In the genomic region with DNA sequence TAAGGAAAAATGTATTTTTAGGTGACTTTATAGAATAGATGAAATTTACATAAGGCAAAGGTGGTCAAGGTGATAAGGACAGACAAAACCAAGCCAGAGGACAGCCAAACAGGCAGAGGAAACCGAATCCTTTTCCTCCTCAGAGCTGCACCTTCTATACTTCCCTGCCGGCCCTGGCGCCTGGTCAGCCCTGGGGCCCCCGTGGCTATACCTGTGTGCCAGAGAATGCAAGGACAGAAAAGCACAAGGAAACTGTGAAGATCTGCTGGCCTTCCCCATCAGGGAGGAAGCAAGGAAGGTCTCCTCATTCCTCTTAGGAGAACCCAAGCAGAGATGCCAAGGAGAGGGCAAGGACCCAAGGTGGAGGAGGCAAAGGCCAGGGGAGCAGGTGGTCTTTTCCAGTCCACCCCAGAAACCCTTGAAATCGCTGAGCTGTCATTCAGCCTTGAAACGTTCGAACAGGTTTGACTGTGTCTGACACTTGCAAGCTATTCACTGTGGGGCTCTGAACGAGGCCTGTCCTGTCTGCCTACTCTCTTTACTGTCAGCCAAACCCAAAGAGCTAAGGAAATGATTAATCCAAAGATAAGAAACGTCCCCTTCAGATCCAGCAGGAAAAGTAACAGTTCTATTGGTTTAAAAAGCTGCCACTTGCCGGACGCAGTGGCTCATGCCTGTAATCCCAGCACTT, we compare ENCODE assay signal across 17 cellular contexts.
"Had no signal": no experiment of that assay in that cellular context is flagged by ENCODE, and none has a peak within 500 bp of the region (broad histone marks: within the 10 kb centered on the region; RNA-seq: fewer than 3 reads in every experiment).

No MANE protein-coding gene starts in this region.

- H3K9me3 Mint-ChIP-seq: activated CD8-positive, alpha-beta T cell treated with anti-CD3 and anti-CD28 coated beads for 36 hours; activated T-cell treated with anti-CD3 and anti-CD28 coated beads, Interleukin-2, amount 50 U/mL, for 4 hours; brain; naive thymus-derived CD8-positive, alpha-beta T cell; T-helper 1 cell treated with Interleukin-12 subunit alpha and Interleukin-12 subunit beta and Interleukin-4 antibody, amounts not matched to agents 30 μg/mL and 1 μg/mL, for 36 hours had no signal

- H3K4me3 Mint-ChIP-seq: activated CD4-positive, alpha-beta T cell treated with anti-CD3 and anti-CD28 coated beads for 36 hours; activated CD8-positive, alpha-beta T cell treated with anti-CD3 and anti-CD28 coated beads for 36 hours; activated naive CD8-positive, alpha-beta T cell treated with anti-CD3 and anti-CD28 coated beads for 36 hours; activated T-cell treated with anti-CD3 and anti-CD28 coated beads, Interleukin-2, amount 50 U/mL, for 4 hours; brain; T-helper 1 cell treated with Interleukin-12 subunit alpha and Interleukin-12 subunit beta and Interleukin-4 antibody, amounts not matched to agents 30 μg/mL and 1 μg/mL, for 36 hours had no signal

- H3K9me3 ChIP-seq: esophagus squamous epithelium had no signal

- DNase-seq: activated CD4-positive, alpha-beta T cell treated with anti-CD3 and anti-CD28 coated beads for 36 hours; activated CD8-positive, alpha-beta T cell treated with anti-CD3 and anti-CD28 coated beads for 36 hours; activated gamma-delta T cell; activated naive CD8-positive, alpha-beta T cell treated with anti-CD3 and anti-CD28 coated beads for 36 hours; activated T-cell treated with anti-CD3 and anti-CD28 coated beads, Interleukin-2, amount 50 U/mL, for 4 hours; amygdala; central memory CD4-positive, alpha-beta T cell; cortex of kidney; effector CD8-positive, alpha-beta T cell; esophagus squamous epithelium; midbrain; naive thymus-derived CD8-positive, alpha-beta T cell; posterior cingulate gyrus; right cardiac atrium had no signal

- H3K27ac Mint-ChIP-seq: activated CD4-positive, alpha-beta T cell treated with anti-CD3 and anti-CD28 coated beads for 36 hours; activated CD8-positive, alpha-beta T cell treated with anti-CD3 and anti-CD28 coated beads for 36 hours; activated naive CD8-positive, alpha-beta T cell treated with anti-CD3 and anti-CD28 coated beads for 36 hours; T-helper 1 cell treated with Interleukin-12 subunit alpha and Interleukin-12 subunit beta and Interleukin-4 antibody, amounts not matched to agents 30 μg/mL and 1 μg/mL, for 36 hours had no signal

- H3K4me3 ChIP-seq: esophagus squamous epithelium, lung had no signal

- H3K27ac ChIP-seq: esophagus squamous epithelium had no signal

- H3K27me3 ChIP-seq: esophagus squamous epithelium had no signal

- ATAC-seq: activated CD4-positive, alpha-beta T cell treated with anti-CD3 and anti-CD28 coated beads for 36 hours; activated CD8-positive, alpha-beta T cell treated with anti-CD3 and anti-CD28 coated beads for 36 hours; activated T-cell treated with anti-CD3 and anti-CD28 coated beads, Interleukin-2, amount 50 U/mL, for 4 hours; naive thymus-derived CD8-positive, alpha-beta T cell; right cardiac atrium had no signal

- H3K27me3 Mint-ChIP-seq: activated CD4-positive, alpha-beta T cell treated with anti-CD3 and anti-CD28 coated beads for 36 hours; activated CD8-positive, alpha-beta T cell treated with anti-CD3 and anti-CD28 coated beads for 36 hours; activated naive CD8-positive, alpha-beta T cell treated with anti-CD3 and anti-CD28 coated beads for 36 hours; naive thymus-derived CD8-positive, alpha-beta T cell had no signal

- H3K36me3 Mint-ChIP-seq: activated naive CD8-positive, alpha-beta T cell treated with anti-CD3 and anti-CD28 coated beads for 36 hours had no signal
